In genomic region chr17:34858941-34859562, GRCh38 we compare ENCODE assay signal across 21 cellular contexts.
A peak's percentile ranks its signal among the peaks of the same experiment; 100 is the strongest.
DNase-seq lines count a peak whose midpoint lies in the region; ATAC-seq and TF ChIP-seq lines count a peak whose summit lies in the region.
"Had no signal": no experiment of that assay in that cellular context is flagged by ENCODE, and none has a peak within 500 bp of the region (broad histone marks: within the 10 kb centered on the region; RNA-seq: fewer than 3 reads in every experiment).

No MANE protein-coding gene starts in this region.

- no peaks in the 10 kb centered on the region for H4K20me1 ChIP-seq in BLaER1

- H3K4me2 ChIP-seq in BLaER1, result peak overlapping the region; percentile 59
- H3K4me2 ChIP-seq: GM23338 had no signal

- DNase-seq in DMS 273 (lab: John Stamatoyannopoulos, UW; ENCODE audit: unreplicated experiment), result peak; percentile 19
- DNase-seq in DMS 273 treated with DMSO at 0.1 percent for 48 hours (lab: John Stamatoyannopoulos, UW), result no peak
- DNase-seq in NCI-H1694 treated with DMSO at 0.1 percent for 48 hours (lab: John Stamatoyannopoulos, UW), result peak; percentile 75
- no peak for DNase-seq in activated T-cell treated with anti-CD3 and anti-CD28 coated beads, Interleukin-2, amount 50 U/mL, for 4 hours
- no peak for DNase-seq in coronary artery (ENCODE audit: low spot score)
- DNase-seq in HuH-7.5 (ENCODE audit: low spot score), result no peak
- DNase-seq: BE2C; naive thymus-derived CD8-positive, alpha-beta T cell; NCI-H187; NCI-H446; stimulated activated CD4-positive, alpha-beta T cell treated with anti-CD3 and anti-CD28 coated beads, Interleukin-4, amount 100 ng/mL, for 1 hour; T-helper 17 cell; testis had no signal

- H3K27ac ChIP-seq in BLaER1, result no peak overlapping the region
- H3K27ac ChIP-seq in coronary artery, result no peak overlapping the region
- H3K27ac ChIP-seq: 22Rv1, gastroesophageal sphincter, parathyroid adenoma, testis had no signal

- no peak overlapping the region for H3K4me3 ChIP-seq in BLaER1
- H3K4me3 ChIP-seq in coronary artery, result no peak overlapping the region
- H3K4me3 ChIP-seq: gastroesophageal sphincter, GM23338, testis had no signal

- no peaks in the 10 kb centered on the region for H3K36me3 ChIP-seq in BLaER1
- H3K36me3 ChIP-seq: BE2C, gastroesophageal sphincter had no signal

- H3K9ac ChIP-seq in BLaER1, result no peak overlapping the region
- H3K9ac ChIP-seq: parathyroid adenoma had no signal

- no peaks in the 10 kb centered on the region for H3K36me3 Mint-ChIP-seq in activated T-cell treated with anti-CD3 and anti-CD28 coated beads, Interleukin-2, amount 50 U/mL, for 4 hours (ENCODE audit: insufficient read depth)
- H3K36me3 Mint-ChIP-seq: memory B cell; naive thymus-derived CD8-positive, alpha-beta T cell had no signal

- H3K27me3 ChIP-seq in BLaER1, result no peaks in the 10 kb centered on the region
- H3K27me3 ChIP-seq: BE2C, testis had no signal

- peaks cover 10% of the 10 kb centered on the region for H3K27me3 Mint-ChIP-seq in activated T-cell treated with anti-CD3 and anti-CD28 coated beads, Interleukin-2, amount 50 U/mL, for 4 hours (ENCODE audit: low read depth)

- H3K9me3 Mint-ChIP-seq in activated T-cell treated with anti-CD3 and anti-CD28 coated beads, Interleukin-2, amount 50 U/mL, for 4 hours, result no peaks in the 10 kb centered on the region
- H3K9me3 Mint-ChIP-seq: activated T-helper 1 cell treated with anti-CD3 and anti-CD28 coated beads, Interleukin-12 subunit alpha, Interleukin-12 subunit beta, Interleukin-2, Interleukin-4 antibody, amounts not matched to agents 30 ng/mL and 10 ng/mL and 1 ng/mL, durations not matched to agents 14 hours and 24 hours and 36 hours; memory B cell; naive thymus-derived CD8-positive, alpha-beta T cell had no signal

- H3K4me1 Mint-ChIP-seq in activated T-cell treated with anti-CD3 and anti-CD28 coated beads, Interleukin-2, amount 50 U/mL, for 4 hours (ENCODE audit: low read depth), result peaks cover 2% of the 10 kb centered on the region
- H3K4me1 Mint-ChIP-seq: memory B cell had no signal

- TF ChIP-seq CTCF in coronary artery (IDR thresholded peaks at IDR 0.05), result no peak

- no peaks in the 10 kb centered on the region for H3K9me3 ChIP-seq in BLaER1
- H3K9me3 ChIP-seq: BE2C, gastroesophageal sphincter, testis had no signal

- no peak overlapping the region for H3K4me3 Mint-ChIP-seq in activated T-cell treated with anti-CD3 and anti-CD28 coated beads, Interleukin-2, amount 50 U/mL, for 4 hours
- H3K4me3 Mint-ChIP-seq: activated T-helper 1 cell treated with anti-CD3 and anti-CD28 coated beads, Interleukin-12 subunit alpha, Interleukin-12 subunit beta, Interleukin-2, Interleukin-4 antibody, amounts not matched to agents 30 ng/mL and 10 ng/mL and 1 ng/mL, durations not matched to agents 14 hours and 24 hours and 36 hours; GM23338; memory B cell; naive thymus-derived CD8-positive, alpha-beta T cell; T-helper 17 cell had no signal

- peak; percentile 28 to 68 for ATAC-seq in activated T-cell treated with anti-CD3 and anti-CD28 coated beads, Interleukin-2, amount 50 U/mL, for 4 hours
- no peak for ATAC-seq in HG02678 (IDR thresholded peaks at IDR 0.05; ENCODE audit: unreplicated experiment)
- ATAC-seq: gastroesophageal sphincter; GM23338; naive thymus-derived CD8-positive, alpha-beta T cell; T-helper 17 cell had no signal

- peaks cover 16% of the 10 kb centered on the region for H3K4me1 ChIP-seq in BLaER1
- H3K4me1 ChIP-seq: gastroesophageal sphincter, parathyroid adenoma, testis had no signal

Comparison
In these comparisons a context has a peak if more than half of its experiments do, and no peak if none do; other contexts are left out.
1. DNase-seq: peak in DMS 273 (single experiment) and NCI-H1694 treated with DMSO at 0.1 percent for 48 hours (single experiment); none in DMS 273 treated with DMSO at 0.1 percent for 48 hours (single experiment), activated T-cell treated with anti-CD3 and anti-CD28 coated beads, Interleukin-2, amount 50 U/mL, for 4 hours (single experiment), coronary artery (single experiment) and HuH-7.5 (single experiment).